ENCODE assay signal across 8 cellular contexts in genomic region chr4:169009281-169010124, GRCh38. TPM values are rescaled to one million over a fixed set of nuclear protein-coding genes. Genes with fewer than 3 reads are reported as not detected.
DNase-seq lines count a peak whose midpoint lies in the region; ATAC-seq and TF ChIP-seq lines count a peak whose summit lies in the region.

No MANE protein-coding gene starts in this region.

- H3K4me3 Mint-ChIP-seq in WTC11 = peak overlapping the region; percentile 96
- peak overlapping the region; percentile 94 for H3K4me3 Mint-ChIP-seq in central memory CD8-positive, alpha-beta T cell

- in situ Hi-C loops in GM13976 (cut with MboI; ENCODE audit: low sequenced_read_pairs, unreplicated experiment) (no loop called here), G401 (cut with HindIII; ENCODE audit: low sequenced_read_pairs) (no loop called here)

- peaks cover 33% of the 10 kb centered on the region for H3K4me1 Mint-ChIP-seq in WTC11
- peaks cover 39% of the 10 kb centered on the region for H3K4me1 Mint-ChIP-seq in central memory CD8-positive, alpha-beta T cell

- H3K27ac ChIP-seq in layer of hippocampus (ENCODE audit: low read depth, low read length) = peak overlapping the region; percentile 79

- no peaks in the 10 kb centered on the region for H3K27me3 ChIP-seq in layer of hippocampus (ENCODE audit: control insufficient read depth, insufficient read depth, low read length)

- peak; percentile 37 for DNase-seq in GM13976 (ENCODE audit: low spot score)
- DNase-seq in NCI-H1417 (lab: John Stamatoyannopoulos, UW) = peak; percentile 38 to 92 (median 85)
- peak; percentile 58 for DNase-seq in WTC11 (ENCODE audit: low spot score)
- DNase-seq in central memory CD8-positive, alpha-beta T cell (ENCODE audit: low spot score in 2 of 2) = peak; percentile 47 to 54
- peak; percentile 33 to 42 for DNase-seq in stimulated activated CD4-positive, alpha-beta T cell treated with anti-CD3 and anti-CD28 coated beads, Interleukin-1b, Interleukin-23, amount 100 ng/mL, for 4 hours (ENCODE audit: low read depth in 2 of 2)
- DNase-seq in G401 (ENCODE audit: low spot score) = no peak

- POLR2A ChIA-PET in WTC11 (lab: Charles Lee) = interaction anchor here (0.7 to 1.7 kb wide), 22 partner anchors 12 to 748 kb away, joined by 3 to 10 read pairs (median 4); partner anchors contain the start of genes HPF1 and SH3RF1

- H3K36me3 Mint-ChIP-seq in WTC11 = peaks cover 21% of the 10 kb centered on the region
- peaks cover 19% of the 10 kb centered on the region for H3K36me3 Mint-ChIP-seq in central memory CD8-positive, alpha-beta T cell (ENCODE audit: insufficient read depth)

- H3K27ac Mint-ChIP-seq in WTC11 = peak overlapping the region; percentile 97
- H3K27ac Mint-ChIP-seq in central memory CD8-positive, alpha-beta T cell (ENCODE audit: low read depth) = peak overlapping the region; percentile 94

- H3K9me3 Mint-ChIP-seq in WTC11 = no peaks in the 10 kb centered on the region
- H3K9me3 Mint-ChIP-seq in central memory CD8-positive, alpha-beta T cell = no peaks in the 10 kb centered on the region

- no peaks in the 10 kb centered on the region for H3K27me3 Mint-ChIP-seq in WTC11 (ENCODE audit: low read depth)
- H3K27me3 Mint-ChIP-seq in central memory CD8-positive, alpha-beta T cell = no peaks in the 10 kb centered on the region

- no peak for TF ChIP-seq CTCF in GM13976 (IDR thresholded peaks at IDR 0.05; ENCODE audit: borderline replicate concordance, control extremely low read depth, extremely low read depth, insufficient read depth, missing control alignments)
- no peak for TF ChIP-seq CTCF in WTC11 (IDR thresholded peaks at IDR 0.05)

- ATAC-seq in HG02678 (IDR thresholded peaks at IDR 0.05; ENCODE audit: unreplicated experiment) (peak; percentile 31), WTC11 (peak; percentile 28)
- peak; percentile 63 for ATAC-seq in central memory CD8-positive, alpha-beta T cell (replicated peaks; ENCODE audit: extremely low read depth, poor library complexity, severe bottlenecking)

- CTCF ChIA-PET in WTC11 (lab: Charles Lee) = interaction anchor here (0.7 to 1.9 kb wide), 34 partner anchors 9 to 617 kb away, joined by 3 to 8 read pairs (median 4); no protein-coding TSS in a partner anchor

TF ChIP-seq in WTC11, 78 proteins besides CTCF, POLR2A, EP300 and RAD21:
- TF ChIP-seq SMAD3 (CRISPR knock-in tag; IDR thresholded peaks at IDR 0.05; ENCODE audit: borderline replicate concordance) = 0 out of 2 replicates have a peak, but pooled peaks have one; percentile 26
- TF ChIP-seq, protein P1, sequence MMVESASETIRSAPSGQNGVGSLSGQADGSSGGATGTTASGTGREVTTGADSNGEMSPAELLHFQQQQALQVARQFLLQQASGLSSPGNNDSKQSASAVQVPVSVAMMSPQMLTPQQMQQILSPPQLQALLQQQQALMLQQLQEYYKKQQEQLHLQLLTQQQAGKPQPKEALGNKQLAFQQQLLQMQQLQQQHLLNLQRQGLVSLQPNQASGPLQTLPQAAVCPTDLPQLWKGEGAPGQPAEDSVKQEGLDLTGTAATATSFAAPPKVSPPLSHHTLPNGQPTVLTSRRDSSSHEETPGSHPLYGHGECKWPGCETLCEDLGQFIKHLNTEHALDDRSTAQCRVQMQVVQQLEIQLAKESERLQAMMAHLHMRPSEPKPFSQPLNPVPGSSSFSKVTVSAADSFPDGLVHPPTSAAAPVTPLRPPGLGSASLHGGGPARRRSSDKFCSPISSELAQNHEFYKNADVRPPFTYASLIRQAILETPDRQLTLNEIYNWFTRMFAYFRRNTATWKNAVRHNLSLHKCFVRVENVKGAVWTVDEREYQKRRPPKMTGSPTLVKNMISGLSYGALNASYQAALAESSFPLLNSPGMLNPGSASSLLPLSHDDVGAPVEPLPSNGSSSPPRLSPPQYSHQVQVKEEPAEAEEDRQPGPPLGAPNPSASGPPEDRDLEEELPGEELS (CRISPR knock-in tag; IDR thresholded peaks at IDR 0.05) = no peak
- TF ChIP-seq ESRRA (CRISPR knock-in tag; IDR thresholded peaks at IDR 0.05; ENCODE audit: borderline replicate concordance) = 0 out of 2 replicates have a peak, but pooled peaks have one; percentile 23
- TF ChIP-seq, protein P2, sequence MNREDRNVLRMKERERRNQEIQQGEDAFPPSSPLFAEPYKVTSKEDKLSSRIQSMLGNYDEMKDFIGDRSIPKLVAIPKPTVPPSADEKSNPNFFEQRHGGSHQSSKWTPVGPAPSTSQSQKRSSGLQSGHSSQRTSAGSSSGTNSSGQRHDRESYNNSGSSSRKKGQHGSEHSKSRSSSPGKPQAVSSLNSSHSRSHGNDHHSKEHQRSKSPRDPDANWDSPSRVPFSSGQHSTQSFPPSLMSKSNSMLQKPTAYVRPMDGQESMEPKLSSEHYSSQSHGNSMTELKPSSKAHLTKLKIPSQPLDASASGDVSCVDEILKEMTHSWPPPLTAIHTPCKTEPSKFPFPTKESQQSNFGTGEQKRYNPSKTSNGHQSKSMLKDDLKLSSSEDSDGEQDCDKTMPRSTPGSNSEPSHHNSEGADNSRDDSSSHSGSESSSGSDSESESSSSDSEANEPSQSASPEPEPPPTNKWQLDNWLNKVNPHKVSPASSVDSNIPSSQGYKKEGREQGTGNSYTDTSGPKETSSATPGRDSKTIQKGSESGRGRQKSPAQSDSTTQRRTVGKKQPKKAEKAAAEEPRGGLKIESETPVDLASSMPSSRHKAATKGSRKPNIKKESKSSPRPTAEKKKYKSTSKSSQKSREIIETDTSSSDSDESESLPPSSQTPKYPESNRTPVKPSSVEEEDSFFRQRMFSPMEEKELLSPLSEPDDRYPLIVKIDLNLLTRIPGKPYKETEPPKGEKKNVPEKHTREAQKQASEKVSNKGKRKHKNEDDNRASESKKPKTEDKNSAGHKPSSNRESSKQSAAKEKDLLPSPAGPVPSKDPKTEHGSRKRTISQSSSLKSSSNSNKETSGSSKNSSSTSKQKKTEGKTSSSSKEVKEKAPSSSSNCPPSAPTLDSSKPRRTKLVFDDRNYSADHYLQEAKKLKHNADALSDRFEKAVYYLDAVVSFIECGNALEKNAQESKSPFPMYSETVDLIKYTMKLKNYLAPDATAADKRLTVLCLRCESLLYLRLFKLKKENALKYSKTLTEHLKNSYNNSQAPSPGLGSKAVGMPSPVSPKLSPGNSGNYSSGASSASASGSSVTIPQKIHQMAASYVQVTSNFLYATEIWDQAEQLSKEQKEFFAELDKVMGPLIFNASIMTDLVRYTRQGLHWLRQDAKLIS (CRISPR knock-in tag; IDR thresholded peaks at IDR 0.05; ENCODE audit: borderline replicate concordance) = 0 out of 2 replicates have a peak, but pooled peaks have one; percentile 53
- no peak for TF ChIP-seq PRRX2 (CRISPR knock-in tag; IDR thresholded peaks at IDR 0.05)
- no peak for TF ChIP-seq ZNF219 (CRISPR knock-in tag; IDR thresholded peaks at IDR 0.05; ENCODE audit: borderline replicate concordance)
- no peak for TF ChIP-seq ELF4 (CRISPR knock-in tag; IDR thresholded peaks at IDR 0.05; ENCODE audit: low read depth)
- TF ChIP-seq GTF2I (CRISPR knock-in tag; conservative IDR thresholded peaks at IDR 0.05) = no peak

RNA-seq across cellular contexts. Expression of gene CBR4, which starts 0.6 kb away (rescaled TPM):
- 48.1 to 52.6 TPM (median 50.8 TPM) in 3 replicates for total RNA-seq in WTC11 (2021)
- total RNA-seq in G401 (2014; rRNA removed; shearing (Covaris generic)) = 2.7 and 5.8 TPM in 2 replicates
